In genomic region chr2:17223171-17223570, GRCh38 we compare ENCODE assay signal across 25 cellular contexts.
"Had no signal": no experiment of that assay in that cellular context is flagged by ENCODE, and none has a peak within 500 bp of the region (broad histone marks: within the 10 kb centered on the region; RNA-seq: fewer than 3 reads in every experiment).

No MANE protein-coding gene starts in this region.

- H3K36me3 ChIP-seq: breast epithelium, SJCRH30 had no signal

- H3K4me3 ChIP-seq: body of pancreas, breast epithelium, SJCRH30, SK-N-MC had no signal

- ATAC-seq: activated CD4-positive, alpha-beta T cell treated with anti-CD3 and anti-CD28 coated beads for 36 hours; activated CD4-positive, CD25-positive, alpha-beta regulatory T cell treated with anti-CD3 and anti-CD28 coated beads, Interleukin-2, amount 50 U/mL, for 24 hours; activated CD8-positive, alpha-beta T cell treated with anti-CD3 and anti-CD28 coated beads, Interleukin-2, amount 10 ng/mL, durations not matched to agents 7 days and 5 days; body of pancreas; Panc1; WTC11 had no signal

- H3K4me1 ChIP-seq: body of pancreas, breast epithelium had no signal

- DNase-seq: activated CD4-positive, alpha-beta T cell treated with anti-CD3 and anti-CD28 coated beads for 36 hours; activated CD4-positive, alpha-beta T cell treated with anti-CD3 and anti-CD28 coated beads, Interleukin-2, amount 10 ng/mL, durations not matched to agents 7 days and 5 days; activated CD4-positive, alpha-beta T cell treated with anti-CD3 and anti-CD28 coated beads, Interleukin-2, amount 50 U/mL, for 48 hours; activated CD8-positive, alpha-beta T cell treated with anti-CD3 and anti-CD28 coated beads, Interleukin-2, amount 10 ng/mL, durations not matched to agents 7 days and 5 days; activated gamma-delta T cell; activated naive CD4-positive, alpha-beta T cell treated with Interleukin-2 at 50 U/mL for 16 hours; activated naive CD8-positive, alpha-beta T cell treated with anti-CD3 and anti-CD28 coated beads, Interleukin-2, amount 10 ng/mL, durations not matched to agents 7 days and 5 days; activated T-cell treated with anti-CD3 and anti-CD28 coated beads, Interleukin-2, amount 50 U/mL, for 24 hours; body of pancreas; NCI-H1092 treated with DMSO at 0.1 percent for 48 hours; NCI-H1417; NCI-H146; NCI-H187; NCI-H2081; NCI-H2171 treated with DMSO at 0.1 percent for 48 hours; NCI-H2227 treated with DMSO at 0.1 percent for 48 hours; NCI-H446; NCI-H524; SHP77; SJCRH30 had no signal

- H3K27ac ChIP-seq: body of pancreas, breast epithelium, SJCRH30, SK-N-MC had no signal

- H3K9me3 ChIP-seq: body of pancreas, breast epithelium, SJCRH30 had no signal

- H3K27me3 ChIP-seq: body of pancreas, breast epithelium had no signal
